Comparison of ENCODE assay signal across 28 cellular contexts in the genomic region with DNA sequence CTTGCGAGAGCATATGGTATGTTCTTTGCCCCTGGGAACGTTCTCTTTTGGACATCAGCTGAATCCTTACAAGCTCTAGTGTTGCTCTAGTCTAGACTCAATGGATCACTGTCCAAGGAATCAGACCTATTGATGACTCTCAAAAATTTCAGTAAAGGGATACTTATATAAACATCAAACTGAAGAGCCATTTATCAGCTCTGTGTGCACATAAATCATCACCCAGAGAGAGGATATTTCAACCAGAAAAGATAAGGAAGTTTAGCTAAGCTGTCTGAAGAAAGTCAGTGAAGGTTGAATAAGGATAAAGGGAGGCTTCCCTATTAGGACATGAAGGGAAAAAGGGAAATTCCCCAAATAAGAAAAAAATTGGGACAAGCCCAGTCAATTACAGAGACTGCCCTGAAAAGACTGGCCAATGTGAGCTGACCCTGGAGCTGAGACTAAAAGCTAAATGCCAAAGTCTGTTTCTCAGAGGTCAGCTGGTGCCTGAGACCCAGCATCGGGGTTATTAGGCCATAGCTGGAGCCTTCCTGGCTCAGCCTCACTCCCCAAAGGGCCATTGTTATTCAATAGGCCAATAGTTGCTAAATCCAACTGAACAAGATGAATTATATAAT.
A peak's percentile ranks its signal among the peaks of the same experiment; 100 is the strongest.
DNase-seq lines count a peak whose midpoint lies in the region; ATAC-seq, FAIRE-seq and TF ChIP-seq lines count a peak whose summit lies in the region.
"Had no signal": no experiment of that assay in that cellular context is flagged by ENCODE, and none has a peak within 500 bp of the region (broad histone marks: within the 10 kb centered on the region; RNA-seq: fewer than 3 reads in every experiment).

No MANE protein-coding gene starts in this region.

- POLR2A ChIA-PET in HepG2 (lab: Yijun Ruan, JAX) = no interaction called here
- POLR2A ChIA-PET in activated CD4-positive, alpha-beta memory T cell treated with anti-CD3 and anti-CD28 coated beads for 36 hours (lab: Charles Lee) = no interaction called here

- H3K4me3 ChIP-seq in liver (ENCODE audit: low read depth in 1 of 3, low read length in 3 of 3) = no peak overlapping the region
- H3K4me3 ChIP-seq in HepG2 (replicated peaks in 1 of 3; ENCODE audit: insufficient read depth in 1 of 3, low read depth in 2 of 3, low read length in 3 of 3) = no peak overlapping the region
- H3K4me3 ChIP-seq in sigmoid colon = no peak overlapping the region
- H3K4me3 ChIP-seq: MG63, neural progenitor cell, thyroid gland had no signal

- ATAC-seq in HepG2 = no peak
- ATAC-seq in left ventricle myocardium superior = peak; percentile 96
- ATAC-seq in HG02852 (IDR thresholded peaks at IDR 0.05; ENCODE audit: unreplicated experiment) = no peak
- ATAC-seq: activated naive CD8-positive, alpha-beta T cell treated with anti-CD3 and anti-CD28 coated beads, Interleukin-2, amount 50 U/mL, for 24 hours had no signal

- no peaks in the 10 kb centered on the region for H3K9me3 ChIP-seq in liver (ENCODE audit: control insufficient read depth in 4 of 4, low read length in 3 of 4)
- H3K9me3 ChIP-seq in HepG2 (ENCODE audit: low read length) = no peaks in the 10 kb centered on the region
- H3K9me3 ChIP-seq in sigmoid colon = no peaks in the 10 kb centered on the region
- H3K9me3 ChIP-seq: MG63, thyroid gland had no signal

- CTCF ChIA-PET in HepG2 (lab: Yijun Ruan, JAX; ENCODE audit: low intra/inter-chr PET ratio, low total read pairs) = no interaction called here
- CTCF ChIA-PET in activated CD4-positive, alpha-beta memory T cell treated with anti-CD3 and anti-CD28 coated beads for 36 hours (lab: Charles Lee) = interaction anchor here (0.9 kb wide), 1 partner anchor 22 kb away, joined by 3 read pairs; no protein-coding TSS in a partner anchor

- no peaks in the 10 kb centered on the region for H3K79me2 ChIP-seq in HepG2 (ENCODE audit: insufficient read depth, low read length)

- H3K27ac Mint-ChIP-seq in activated CD4-positive, alpha-beta memory T cell treated with anti-CD3 and anti-CD28 coated beads for 36 hours = no peak overlapping the region
- H3K27ac Mint-ChIP-seq: activated naive CD8-positive, alpha-beta T cell treated with anti-CD3 and anti-CD28 coated beads, Interleukin-2, amount 50 U/mL, for 24 hours; IgD-negative memory B cell; mesothelial cell of epicardium; neural progenitor cell; T-helper 1 cell treated with Interleukin-12 subunit alpha and Interleukin-12 subunit beta and Interleukin-4 antibody, amounts not matched to agents 30 μg/mL and 1 μg/mL, for 36 hours had no signal

- H3K27me3 ChIP-seq in liver (ENCODE audit: control insufficient read depth in 4 of 4, insufficient read depth in 4 of 4, low read length in 3 of 4) = no peaks in the 10 kb centered on the region
- no peaks in the 10 kb centered on the region for H3K27me3 ChIP-seq in HepG2 (ENCODE audit: control insufficient read depth in 1 of 2, insufficient read depth in 2 of 2, low read length in 2 of 2)
- no peaks in the 10 kb centered on the region for H3K27me3 ChIP-seq in sigmoid colon
- H3K27me3 ChIP-seq: MG63, neural progenitor cell, thyroid gland had no signal

- peaks cover 1% of the 10 kb centered on the region for H3K27me3 Mint-ChIP-seq in activated CD4-positive, alpha-beta memory T cell treated with anti-CD3 and anti-CD28 coated beads for 36 hours
- H3K27me3 Mint-ChIP-seq: IgD-negative memory B cell had no signal

- no TSS peak for BruUV-seq in HepG2 (replicated peaks; lab: Mats Ljungman, UMichigan)

- DNase-seq in HepG2 (ENCODE audit: low spot score) (no peak), left ventricle myocardium superior (peak; percentile 57), sigmoid colon (peak; percentile 64), globus pallidus (ENCODE audit: low spot score) (no peak)
- no peak for DNase-seq in activated CD4-positive, alpha-beta memory T cell treated with anti-CD3 and anti-CD28 coated beads for 36 hours
- DNase-seq in activated CD4-positive, CD25-positive, alpha-beta regulatory T cell treated with anti-CD3 and anti-CD28 coated beads, Interleukin-2, amount 50 U/mL, for 72 hours = no peak
- DNase-seq: 8988T; activated effector memory CD4-positive, alpha-beta T cell treated with anti-CD3 and anti-CD28 coated beads, Interleukin-2, amount 50 U/mL, for 16 hours; activated naive CD8-positive, alpha-beta T cell treated with anti-CD3 and anti-CD28 coated beads, Interleukin-2, amount 50 U/mL, for 24 hours; COR-L47; DMS79 treated with DMSO at 0.1 percent for 48 hours; GOT3; MG63; NCI-H146; NCI-H2171 treated with DMSO at 0.1 percent for 48 hours; NCI-H748 treated with DMSO at 0.1 percent for 48 hours; SHP77 had no signal

- no peaks in the 10 kb centered on the region for H3K36me3 Mint-ChIP-seq in activated CD4-positive, alpha-beta memory T cell treated with anti-CD3 and anti-CD28 coated beads for 36 hours
- H3K36me3 Mint-ChIP-seq: IgD-negative memory B cell, neural progenitor cell had no signal

- no peaks in the 10 kb centered on the region for H3K4me1 Mint-ChIP-seq in activated CD4-positive, alpha-beta memory T cell treated with anti-CD3 and anti-CD28 coated beads for 36 hours (ENCODE audit: low read depth)
- H3K4me1 Mint-ChIP-seq: activated naive CD8-positive, alpha-beta T cell treated with anti-CD3 and anti-CD28 coated beads, Interleukin-2, amount 50 U/mL, for 24 hours; IgD-negative memory B cell had no signal

- H3K9ac ChIP-seq in liver (ENCODE audit: low read depth in 1 of 2, low read length in 2 of 2) (no peak overlapping the region), HepG2 (ENCODE audit: insufficient read depth, low read depth, low read length) (no peak overlapping the region)
- H3K9ac ChIP-seq: neural progenitor cell had no signal

- TF ChIP-seq POLR2A in HepG2 (IDR thresholded peaks at IDR 0.05; ENCODE audit: insufficient read depth in 1 of 2, low read depth in 2 of 2, low read length in 2 of 2) = no peak
- TF ChIP-seq POLR2A in sigmoid colon (IDR thresholded peaks at IDR 0.05) = no peak

- H3K4me1 ChIP-seq in liver (ENCODE audit: control insufficient read depth in 4 of 4, insufficient read depth in 4 of 4, low read length in 3 of 4) (peaks cover 0 to 11% (median 4%) of the 10 kb centered on the region in 4 donors), HepG2 (ENCODE audit: insufficient read depth, low read length) (peaks cover 38% of the 10 kb centered on the region), sigmoid colon (peaks cover 0 to 34% (median 22%) of the 10 kb centered on the region in 4 donors)

- intact Hi-C loops in HepG2 (cut with micrococcal nuclease; ENCODE audit: unreplicated experiment) = no loop called here
- intact Hi-C loops in left ventricle myocardium superior (cut with micrococcal nuclease) = no loop called here
- intact Hi-C loops in sigmoid colon (cut with DNase I) = no loop called here
- intact Hi-C loops in activated CD4-positive, alpha-beta memory T cell treated with anti-CD3 and anti-CD28 coated beads for 36 hours (cut with micrococcal nuclease) = no loop called here

- TF ChIP-seq RAD21 in liver (IDR thresholded peaks at IDR 0.05) (no peak), HepG2 (CRISPR knock-in tag; IDR thresholded peaks at IDR 0.05) (no peak)

- H3K27ac ChIP-seq in liver (ENCODE audit: low read depth in 1 of 2, low read length in 2 of 2) = no peak overlapping the region
- no peak overlapping the region for H3K27ac ChIP-seq in HepG2 (ENCODE audit: extremely low read length, insufficient read depth, low read length)
- peak overlapping the region in 3 of 4 donors; percentile 23 to 47 (median 33) for H3K27ac ChIP-seq in sigmoid colon
- H3K27ac ChIP-seq: neural progenitor cell had no signal

- FAIRE-seq in HepG2 (lab: Jason Lieb, UNC) = no peak
- FAIRE-seq: bronchial epithelial cell, frontal cortex, GM12892, GM19239 had no signal

- 81% methylated on average over 3 of the region's 3 CpGs for WGBS in liver
- WGBS in HepG2 (ENCODE audit: low lambda C conversion rate) = 60% methylated on average over 3 of the region's 3 CpGs
- WGBS in sigmoid colon, 2 donors = 89 to 93% methylated on average over 3 of the region's 3 CpGs

- H4K20me1 ChIP-seq in HepG2 (ENCODE audit: insufficient read depth, low read length) = no peaks in the 10 kb centered on the region

- no peak overlapping the region for H3K4me2 ChIP-seq in HepG2 (ENCODE audit: low read depth, low read length)

- no peak for TF ChIP-seq CTCF in liver (IDR thresholded peaks at IDR 0.05; ENCODE audit: low read depth, low read length, missing input control)
- no peak for TF ChIP-seq CTCF in HepG2 (CRISPR knock-in tag; IDR thresholded peaks at IDR 0.05)
- TF ChIP-seq CTCF in sigmoid colon (IDR thresholded peaks at IDR 0.05) = no peak

- H3K9me3 Mint-ChIP-seq in activated CD4-positive, alpha-beta memory T cell treated with anti-CD3 and anti-CD28 coated beads for 36 hours = no peaks in the 10 kb centered on the region
- H3K9me3 Mint-ChIP-seq: activated naive CD8-positive, alpha-beta T cell treated with anti-CD3 and anti-CD28 coated beads, Interleukin-2, amount 50 U/mL, for 24 hours; neural progenitor cell; T-helper 1 cell treated with Interleukin-12 subunit alpha and Interleukin-12 subunit beta and Interleukin-4 antibody, amounts not matched to agents 30 μg/mL and 1 μg/mL, for 36 hours had no signal

- H2AFZ ChIP-seq in HepG2 (ENCODE audit: low read length) = no peak overlapping the region
- H2AFZ ChIP-seq: neural progenitor cell had no signal

- no peaks in the 10 kb centered on the region for H3K36me3 ChIP-seq in liver (ENCODE audit: control insufficient read depth in 4 of 4, insufficient read depth in 3 of 4, low read depth in 1 of 4, low read length in 3 of 4)
- no peaks in the 10 kb centered on the region for H3K36me3 ChIP-seq in HepG2 (replicated peaks in 1 of 2; ENCODE audit: control insufficient read depth in 1 of 2, insufficient read depth in 2 of 2, low read length in 2 of 2)
- H3K36me3 ChIP-seq in sigmoid colon = no peaks in the 10 kb centered on the region
- H3K36me3 ChIP-seq: MG63, neural progenitor cell, thyroid gland had no signal

- no peak overlapping the region for H3K4me3 Mint-ChIP-seq in activated CD4-positive, alpha-beta memory T cell treated with anti-CD3 and anti-CD28 coated beads for 36 hours
- H3K4me3 Mint-ChIP-seq: activated naive CD8-positive, alpha-beta T cell treated with anti-CD3 and anti-CD28 coated beads, Interleukin-2, amount 50 U/mL, for 24 hours; IgD-negative memory B cell; mesothelial cell of epicardium; neural progenitor cell; T-helper 1 cell treated with Interleukin-12 subunit alpha and Interleukin-12 subunit beta and Interleukin-4 antibody, amounts not matched to agents 30 μg/mL and 1 μg/mL, for 36 hours had no signal

- in situ Hi-C loops in HepG2 (cut with HindIII; ENCODE audit: extremely low pct_ligation_motif_present, low pct_unique_long_range_greater_than_20kb) = no loop called here

- TF ChIP-seq EP300 in HepG2 (IDR thresholded peaks at IDR 0.05; ENCODE audit: low read depth in 2 of 2, low read length in 2 of 2) (no peak), HepG2 (CRISPR knock-in tag; IDR thresholded peaks at IDR 0.05; ENCODE audit: borderline replicate concordance) (no peak), sigmoid colon (IDR thresholded peaks at IDR 0.05) (no peak)

TF ChIP-seq in HepG2, 621 proteins besides CTCF, POLR2A, EP300 and RAD21:
- no peak for TF ChIP-seq ZSCAN31 (CRISPR knock-in tag; IDR thresholded peaks at IDR 0.05; ENCODE audit: low read depth)
- no peak for TF ChIP-seq ISX (CRISPR knock-in tag; conservative IDR thresholded peaks at IDR 0.05)
- TF ChIP-seq ELF1 (CRISPR knock-in tag; IDR thresholded peaks at IDR 0.05) = no peak

Comparison
In these comparisons a context has a peak if more than half of its experiments do, and no peak if none do; other contexts are left out.
1. H3K27ac ChIP-seq: peak in sigmoid colon (3 of 4); none in liver (0 of 2) and HepG2 (single experiment).
2. DNase-seq: peak in left ventricle myocardium superior (single experiment) and sigmoid colon (single experiment); none in HepG2 (single experiment), activated CD4-positive, alpha-beta memory T cell treated with anti-CD3 and anti-CD28 coated beads for 36 hours (single experiment), activated CD4-positive, CD25-positive, alpha-beta regulatory T cell treated with anti-CD3 and anti-CD28 coated beads, Interleukin-2, amount 50 U/mL, for 72 hours (single experiment) and globus pallidus (single experiment).